ENCODE assay signal across 12 cellular contexts in genomic region chr20:37520417-37520751, GRCh38. TPM values are rescaled to one million over a fixed set of nuclear protein-coding genes. Genes with fewer than 3 reads are reported as not detected.
DNase-seq lines count a peak whose midpoint lies in the region; ATAC-seq and TF ChIP-seq lines count a peak whose summit lies in the region.
"Had no signal": no experiment of that assay in that cellular context is flagged by ENCODE, and none has a peak within 500 bp of the region (broad histone marks: within the 10 kb centered on the region; RNA-seq: fewer than 3 reads in every experiment).

No MANE protein-coding gene starts in this region.

- no peaks in the 10 kb centered on the region for H3K4me1 ChIP-seq in uterus
- H3K4me1 ChIP-seq: HAP-1 had no signal

- H3K9me3 ChIP-seq in uterus, result no peaks in the 10 kb centered on the region
- H3K9me3 ChIP-seq: HAP-1 had no signal

- no peak overlapping the region for H3K27ac Mint-ChIP-seq in activated CD4-positive, alpha-beta memory T cell treated with anti-CD3 and anti-CD28 coated beads for 36 hours
- H3K27ac Mint-ChIP-seq in activated CD4-positive, alpha-beta memory T cell treated with anti-CD3 and anti-CD28 coated beads, Interleukin-2, amount 10 ng/mL, durations not matched to agents 7 days and 5 days, result no peak overlapping the region
- no peak overlapping the region for H3K27ac Mint-ChIP-seq in activated naive CD8-positive, alpha-beta T cell treated with anti-CD3 and anti-CD28 coated beads, Interleukin-2, amount 10 ng/mL, durations not matched to agents 7 days and 5 days
- H3K27ac Mint-ChIP-seq in memory B cell, result peak overlapping the region; percentile 38
- no peak overlapping the region for H3K27ac Mint-ChIP-seq in stimulated activated memory B cell treated with anti-CD40 and anti-IgM and Interleukin-4, amounts not matched to agents 10 μg/mL and 1 μg/mL and 100 μg/mL, for 72 hours
- no peak overlapping the region for H3K27ac Mint-ChIP-seq in activated T-helper 2 cell treated with anti-CD3 and anti-CD28 coated beads, Interferon-gamma antibody, Interleukin-2, Interleukin-4, amounts not matched to agents 10 μg/mL and 5 μg/mL and 100 μg/mL, durations not matched to agents 14 hours and 24 hours and 36 hours

- TF ChIP-seq CTCF in uterus (IDR thresholded peaks at IDR 0.05), result no peak

- H3K36me3 Mint-ChIP-seq in activated CD4-positive, alpha-beta memory T cell treated with anti-CD3 and anti-CD28 coated beads for 36 hours, result peaks cover 12% of the 10 kb centered on the region
- peaks cover 29% of the 10 kb centered on the region for H3K36me3 Mint-ChIP-seq in activated CD4-positive, alpha-beta memory T cell treated with anti-CD3 and anti-CD28 coated beads, Interleukin-2, amount 10 ng/mL, durations not matched to agents 7 days and 5 days (ENCODE audit: low read depth)
- H3K36me3 Mint-ChIP-seq in activated naive CD8-positive, alpha-beta T cell treated with anti-CD3 and anti-CD28 coated beads, Interleukin-2, amount 10 ng/mL, durations not matched to agents 7 days and 5 days, result peaks cover 14% of the 10 kb centered on the region
- peaks cover 23% of the 10 kb centered on the region for H3K36me3 Mint-ChIP-seq in memory B cell
- peaks cover 50% of the 10 kb centered on the region for H3K36me3 Mint-ChIP-seq in stimulated activated memory B cell treated with anti-CD40 and anti-IgM and Interleukin-4, amounts not matched to agents 10 μg/mL and 1 μg/mL and 100 μg/mL, for 72 hours
- peaks cover 10% of the 10 kb centered on the region for H3K36me3 Mint-ChIP-seq in activated T-helper 2 cell treated with anti-CD3 and anti-CD28 coated beads, Interferon-gamma antibody, Interleukin-2, Interleukin-4, amounts not matched to agents 10 μg/mL and 5 μg/mL and 100 μg/mL, durations not matched to agents 14 hours and 24 hours and 36 hours (ENCODE audit: low read depth)

- CTCF ChIA-PET in activated CD4-positive, alpha-beta memory T cell treated with anti-CD3 and anti-CD28 coated beads for 36 hours (lab: Charles Lee), result interaction anchor here (0.5 kb wide), 1 partner anchor 341 kb away, joined by 4 read pairs; the partner anchor contains the start of gene RPN2
- CTCF ChIA-PET in activated CD4-positive, alpha-beta memory T cell treated with anti-CD3 and anti-CD28 coated beads, Interleukin-2, amount 10 ng/mL, durations not matched to agents 7 days and 5 days (lab: Charles Lee), result no interaction called here

- intact Hi-C loops in activated CD4-positive, alpha-beta memory T cell treated with anti-CD3 and anti-CD28 coated beads for 36 hours (cut with micrococcal nuclease), result no loop called here
- intact Hi-C loops in activated T-helper 2 cell treated with anti-CD3 and anti-CD28 coated beads, Interferon-gamma antibody, Interleukin-2, Interleukin-4, amounts not matched to agents 10 μg/mL and 5 μg/mL and 100 μg/mL, durations not matched to agents 14 hours and 24 hours and 36 hours (cut with micrococcal nuclease), result no loop called here
- intact Hi-C loops in uterus (cut with DNase I; ENCODE audit: low total_unique reads), result loop anchor here (10.0 kb wide), 1 partner anchor 136 kb away; no protein-coding TSS in a partner anchor

- no peak for ATAC-seq in activated naive CD8-positive, alpha-beta T cell treated with anti-CD3 and anti-CD28 coated beads, Interleukin-2, amount 10 ng/mL, durations not matched to agents 7 days and 5 days (ENCODE audit: low read depth)
- no peak for ATAC-seq in memory B cell (ENCODE audit: low read depth)
- no peak for ATAC-seq in stimulated activated memory B cell treated with anti-CD40 and anti-IgM and Interleukin-4, amounts not matched to agents 10 μg/mL and 1 μg/mL and 100 μg/mL, for 72 hours
- ATAC-seq in GM18498 (IDR thresholded peaks at IDR 0.05; ENCODE audit: unreplicated experiment), result no peak

- H3K4me1 Mint-ChIP-seq in activated CD4-positive, alpha-beta memory T cell treated with anti-CD3 and anti-CD28 coated beads for 36 hours (ENCODE audit: low read depth), result peaks cover 28% of the 10 kb centered on the region
- H3K4me1 Mint-ChIP-seq in activated CD4-positive, alpha-beta memory T cell treated with anti-CD3 and anti-CD28 coated beads, Interleukin-2, amount 10 ng/mL, durations not matched to agents 7 days and 5 days, result peaks cover 22% of the 10 kb centered on the region
- H3K4me1 Mint-ChIP-seq in activated naive CD8-positive, alpha-beta T cell treated with anti-CD3 and anti-CD28 coated beads, Interleukin-2, amount 10 ng/mL, durations not matched to agents 7 days and 5 days, result peaks cover 19% of the 10 kb centered on the region
- H3K4me1 Mint-ChIP-seq in memory B cell, result peaks cover 32% of the 10 kb centered on the region
- peaks cover 51% of the 10 kb centered on the region for H3K4me1 Mint-ChIP-seq in stimulated activated memory B cell treated with anti-CD40 and anti-IgM and Interleukin-4, amounts not matched to agents 10 μg/mL and 1 μg/mL and 100 μg/mL, for 72 hours
- peaks cover 17% of the 10 kb centered on the region for H3K4me1 Mint-ChIP-seq in activated T-helper 2 cell treated with anti-CD3 and anti-CD28 coated beads, Interferon-gamma antibody, Interleukin-2, Interleukin-4, amounts not matched to agents 10 μg/mL and 5 μg/mL and 100 μg/mL, durations not matched to agents 14 hours and 24 hours and 36 hours (ENCODE audit: low read depth)

- H3K4me3 Mint-ChIP-seq in activated CD4-positive, alpha-beta memory T cell treated with anti-CD3 and anti-CD28 coated beads for 36 hours, result peak overlapping the region; percentile 31
- H3K4me3 Mint-ChIP-seq in activated CD4-positive, alpha-beta memory T cell treated with anti-CD3 and anti-CD28 coated beads, Interleukin-2, amount 10 ng/mL, durations not matched to agents 7 days and 5 days, result no peak overlapping the region
- peak overlapping the region; percentile 67 for H3K4me3 Mint-ChIP-seq in activated naive CD8-positive, alpha-beta T cell treated with anti-CD3 and anti-CD28 coated beads, Interleukin-2, amount 10 ng/mL, durations not matched to agents 7 days and 5 days
- H3K4me3 Mint-ChIP-seq in memory B cell, result peak overlapping the region; percentile 56
- H3K4me3 Mint-ChIP-seq in stimulated activated memory B cell treated with anti-CD40 and anti-IgM and Interleukin-4, amounts not matched to agents 10 μg/mL and 1 μg/mL and 100 μg/mL, for 72 hours, result peak overlapping the region; percentile 77
- no peak overlapping the region for H3K4me3 Mint-ChIP-seq in activated T-helper 2 cell treated with anti-CD3 and anti-CD28 coated beads, Interferon-gamma antibody, Interleukin-2, Interleukin-4, amounts not matched to agents 10 μg/mL and 5 μg/mL and 100 μg/mL, durations not matched to agents 14 hours and 24 hours and 36 hours (ENCODE audit: low read depth)

- H3K27ac ChIP-seq in uterus, result no peak overlapping the region

- POLR2A ChIA-PET in activated CD4-positive, alpha-beta memory T cell treated with anti-CD3 and anti-CD28 coated beads for 36 hours (lab: Charles Lee), result no interaction called here
- POLR2A ChIA-PET in activated CD4-positive, alpha-beta memory T cell treated with anti-CD3 and anti-CD28 coated beads, Interleukin-2, amount 10 ng/mL, durations not matched to agents 7 days and 5 days (lab: Charles Lee), result interaction anchor here (1.4 kb wide), 1 partner anchor 14 kb away, joined by 4 read pairs; no protein-coding TSS in a partner anchor
- POLR2A ChIA-PET in activated naive CD8-positive, alpha-beta T cell treated with anti-CD3 and anti-CD28 coated beads, Interleukin-2, amount 10 ng/mL, durations not matched to agents 7 days and 5 days (lab: Charles Lee), result interaction anchor here (1.2 kb wide), 1 partner anchor 325 kb away, joined by 4 read pairs; no protein-coding TSS in a partner anchor

- no peak for TF ChIP-seq POLR2A in uterus (IDR thresholded peaks at IDR 0.05)

- no peak overlapping the region for H3K4me3 ChIP-seq in uterus
- H3K4me3 ChIP-seq: HAP-1 had no signal

- no peaks in the 10 kb centered on the region for H3K9me3 Mint-ChIP-seq in activated CD4-positive, alpha-beta memory T cell treated with anti-CD3 and anti-CD28 coated beads for 36 hours
- H3K9me3 Mint-ChIP-seq in activated CD4-positive, alpha-beta memory T cell treated with anti-CD3 and anti-CD28 coated beads, Interleukin-2, amount 10 ng/mL, durations not matched to agents 7 days and 5 days, result no peaks in the 10 kb centered on the region
- no peaks in the 10 kb centered on the region for H3K9me3 Mint-ChIP-seq in activated naive CD8-positive, alpha-beta T cell treated with anti-CD3 and anti-CD28 coated beads, Interleukin-2, amount 10 ng/mL, durations not matched to agents 7 days and 5 days
- H3K9me3 Mint-ChIP-seq in memory B cell, result no peaks in the 10 kb centered on the region
- H3K9me3 Mint-ChIP-seq in stimulated activated memory B cell treated with anti-CD40 and anti-IgM and Interleukin-4, amounts not matched to agents 10 μg/mL and 1 μg/mL and 100 μg/mL, for 72 hours, result no peaks in the 10 kb centered on the region
- H3K9me3 Mint-ChIP-seq in activated T-helper 2 cell treated with anti-CD3 and anti-CD28 coated beads, Interferon-gamma antibody, Interleukin-2, Interleukin-4, amounts not matched to agents 10 μg/mL and 5 μg/mL and 100 μg/mL, durations not matched to agents 14 hours and 24 hours and 36 hours, result no peaks in the 10 kb centered on the region

- no peaks in the 10 kb centered on the region for H3K27me3 Mint-ChIP-seq in activated CD4-positive, alpha-beta memory T cell treated with anti-CD3 and anti-CD28 coated beads for 36 hours
- H3K27me3 Mint-ChIP-seq in activated CD4-positive, alpha-beta memory T cell treated with anti-CD3 and anti-CD28 coated beads, Interleukin-2, amount 10 ng/mL, durations not matched to agents 7 days and 5 days, result no peaks in the 10 kb centered on the region
- no peaks in the 10 kb centered on the region for H3K27me3 Mint-ChIP-seq in activated naive CD8-positive, alpha-beta T cell treated with anti-CD3 and anti-CD28 coated beads, Interleukin-2, amount 10 ng/mL, durations not matched to agents 7 days and 5 days
- no peaks in the 10 kb centered on the region for H3K27me3 Mint-ChIP-seq in memory B cell
- no peaks in the 10 kb centered on the region for H3K27me3 Mint-ChIP-seq in stimulated activated memory B cell treated with anti-CD40 and anti-IgM and Interleukin-4, amounts not matched to agents 10 μg/mL and 1 μg/mL and 100 μg/mL, for 72 hours
- H3K27me3 Mint-ChIP-seq in activated T-helper 2 cell treated with anti-CD3 and anti-CD28 coated beads, Interferon-gamma antibody, Interleukin-2, Interleukin-4, amounts not matched to agents 10 μg/mL and 5 μg/mL and 100 μg/mL, durations not matched to agents 14 hours and 24 hours and 36 hours (ENCODE audit: low read depth), result peaks cover 5% of the 10 kb centered on the region

- no peak for DNase-seq in activated CD4-positive, alpha-beta memory T cell treated with anti-CD3 and anti-CD28 coated beads for 36 hours
- DNase-seq in activated CD4-positive, alpha-beta memory T cell treated with anti-CD3 and anti-CD28 coated beads, Interleukin-2, amount 10 ng/mL, durations not matched to agents 7 days and 5 days, result no peak
- no peak for DNase-seq in activated naive CD8-positive, alpha-beta T cell treated with anti-CD3 and anti-CD28 coated beads, Interleukin-2, amount 10 ng/mL, durations not matched to agents 7 days and 5 days
- DNase-seq in memory B cell (ENCODE audit: low spot score in 2 of 2) (no peak), uterus (no peak)
- DNase-seq in activated T-helper 2 cell treated with anti-CD3 and anti-CD28 coated beads, Interferon-gamma antibody, Interleukin-2, Interleukin-4, amounts not matched to agents 10 μg/mL and 5 μg/mL and 100 μg/mL, durations not matched to agents 14 hours and 24 hours and 36 hours (ENCODE audit: low spot score), result no peak
- DNase-seq: DMS153, NCI-H1417 treated with DMSO at 0.1 percent for 48 hours, NCI-H774 had no signal

- no peaks in the 10 kb centered on the region for H3K27me3 ChIP-seq in uterus

- no peaks in the 10 kb centered on the region for H3K36me3 ChIP-seq in uterus

RNA-seq across cellular contexts. Expression of gene NNAT, which starts 0.7 kb away (rescaled TPM):
- total RNA-seq in activated CD4-positive, alpha-beta memory T cell treated with anti-CD3 and anti-CD28 coated beads for 36 hours, result under 1 TPM in 1 of 2 experiments, not detected in 1; 0.48 TPM
- total RNA-seq in activated CD4-positive, alpha-beta memory T cell treated with anti-CD3 and anti-CD28 coated beads, Interleukin-2, amount 10 ng/mL, durations not matched to agents 7 days and 5 days, result not detected
- total RNA-seq in activated naive CD8-positive, alpha-beta T cell treated with anti-CD3 and anti-CD28 coated beads, Interleukin-2, amount 10 ng/mL, durations not matched to agents 7 days and 5 days, result under 1 TPM in 1 of 2 experiments, not detected in 1; 0.58 TPM
- not detected in 2 replicates for total RNA-seq in activated T-helper 2 cell treated with anti-CD3 and anti-CD28 coated beads, Interferon-gamma antibody, Interleukin-2, Interleukin-4, amounts not matched to agents 10 μg/mL and 5 μg/mL and 100 μg/mL, durations not matched to agents 14 hours and 24 hours and 36 hours
- total RNA-seq in uterus, result 10 to 100 TPM in 1 of 4 donors, 1 to 10 TPM in 1, not detected in 2; 1.5 to 10.5 TPM

RNA-seq across cellular contexts. Expression of gene BLCAP, which starts 7.3 kb away (rescaled TPM):
- 10 to 100 TPM; 16.0 to 16.4 TPM for total RNA-seq in activated CD4-positive, alpha-beta memory T cell treated with anti-CD3 and anti-CD28 coated beads for 36 hours
- total RNA-seq in activated CD4-positive, alpha-beta memory T cell treated with anti-CD3 and anti-CD28 coated beads, Interleukin-2, amount 10 ng/mL, durations not matched to agents 7 days and 5 days, result 10 to 100 TPM; 37.7 to 39.4 TPM
- 10 to 100 TPM; 51.0 to 54.6 TPM for total RNA-seq in activated naive CD8-positive, alpha-beta T cell treated with anti-CD3 and anti-CD28 coated beads, Interleukin-2, amount 10 ng/mL, durations not matched to agents 7 days and 5 days
- total RNA-seq in activated T-helper 2 cell treated with anti-CD3 and anti-CD28 coated beads, Interferon-gamma antibody, Interleukin-2, Interleukin-4, amounts not matched to agents 10 μg/mL and 5 μg/mL and 100 μg/mL, durations not matched to agents 14 hours and 24 hours and 36 hours, result 24.2 and 26.3 TPM in 2 replicates
- total RNA-seq in uterus, result 10 to 100 TPM; 16.4 to 62.9 (median 37.7) TPM

Comparison
In these comparisons a context has a peak if more than half of its experiments do, and no peak if none do; other contexts are left out.
1. H3K4me3 Mint-ChIP-seq: peak in activated CD4-positive, alpha-beta memory T cell treated with anti-CD3 and anti-CD28 coated beads for 36 hours (single experiment), activated naive CD8-positive, alpha-beta T cell treated with anti-CD3 and anti-CD28 coated beads, Interleukin-2, amount 10 ng/mL, durations not matched to agents 7 days and 5 days (single experiment), memory B cell (single experiment) and stimulated activated memory B cell treated with anti-CD40 and anti-IgM and Interleukin-4, amounts not matched to agents 10 μg/mL and 1 μg/mL and 100 μg/mL, for 72 hours (single experiment); none in activated CD4-positive, alpha-beta memory T cell treated with anti-CD3 and anti-CD28 coated beads, Interleukin-2, amount 10 ng/mL, durations not matched to agents 7 days and 5 days (single experiment) and activated T-helper 2 cell treated with anti-CD3 and anti-CD28 coated beads, Interferon-gamma antibody, Interleukin-2, Interleukin-4, amounts not matched to agents 10 μg/mL and 5 μg/mL and 100 μg/mL, durations not matched to agents 14 hours and 24 hours and 36 hours (single experiment).